ENCODE assay signal across 13 cellular contexts in the genomic region with DNA sequence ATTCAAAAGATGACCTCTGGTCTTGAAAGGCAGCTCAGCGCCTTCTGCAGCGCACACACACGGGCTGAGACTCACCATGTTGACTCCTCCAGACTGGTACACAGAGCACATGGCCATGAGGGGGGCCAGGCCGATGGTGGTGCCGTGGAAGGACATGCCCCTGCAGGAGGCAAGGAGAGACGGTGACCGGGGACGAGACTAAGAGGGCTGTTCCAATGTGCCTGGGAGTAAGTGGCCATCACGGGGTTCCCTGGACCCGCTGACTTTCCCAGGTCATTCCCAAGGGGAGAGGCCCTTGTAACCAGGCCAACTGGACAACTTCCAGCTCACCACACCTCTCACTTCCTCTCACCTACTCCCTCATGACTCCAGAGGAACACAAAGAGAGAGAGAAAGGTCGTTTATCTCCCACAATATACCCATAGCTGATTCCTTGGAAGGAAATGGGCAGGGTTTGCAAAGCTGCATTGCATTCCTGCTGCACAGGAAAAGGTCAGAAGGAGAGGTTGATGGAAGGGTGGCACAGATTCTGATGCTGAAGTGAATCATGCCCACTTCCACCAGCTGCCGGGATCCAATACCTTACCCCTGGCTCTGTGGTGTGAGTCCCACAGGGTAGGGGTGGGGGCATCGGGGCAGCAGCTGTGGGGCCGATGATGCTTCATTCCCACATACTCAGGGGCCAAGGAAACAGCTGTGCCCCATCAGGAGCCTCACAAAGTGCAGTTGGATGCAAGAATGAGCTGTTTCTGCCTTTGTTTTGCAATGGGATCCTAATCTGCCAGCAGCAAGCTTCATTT. TPM values are rescaled to one million over a fixed set of nuclear protein-coding genes. Genes with fewer than 3 reads are reported as not detected.
DNase-seq lines count a peak whose midpoint lies in the region; ATAC-seq, FAIRE-seq and TF ChIP-seq lines count a peak whose summit lies in the region.
"Had no signal": no experiment of that assay in that cellular context is flagged by ENCODE, and none has a peak within 500 bp of the region (broad histone marks: within the 10 kb centered on the region; RNA-seq: fewer than 3 reads in every experiment).

No MANE protein-coding gene starts in this region.

- H3K36me3 Mint-ChIP-seq in activated T-cell treated with anti-CD3 and anti-CD28 coated beads, Interleukin-2, amount 50 U/mL, for 72 hours (ENCODE audit: insufficient read depth in 2 of 2), result peaks cover 1 to 8% of the 10 kb centered on the region in 2 donors
- H3K36me3 Mint-ChIP-seq in activated T-cell treated with anti-CD3 and anti-CD28 coated beads, Interleukin-2, amount 50 U/mL, for 24 hours (ENCODE audit: low read depth), result peaks cover 77% of the 10 kb centered on the region
- H3K36me3 Mint-ChIP-seq in astrocyte (ENCODE audit: low read depth, unreplicated experiment), result peaks cover 35% of the 10 kb centered on the region

- peak overlapping the region; percentile 41 for H3K27ac Mint-ChIP-seq in activated T-cell treated with anti-CD3 and anti-CD28 coated beads, Interleukin-2, amount 50 U/mL, for 72 hours
- H3K27ac Mint-ChIP-seq in activated T-cell treated with anti-CD3 and anti-CD28 coated beads, Interleukin-2, amount 50 U/mL, for 24 hours, result no peak overlapping the region
- H3K27ac Mint-ChIP-seq in astrocyte (ENCODE audit: unreplicated experiment), result peak overlapping the region; percentile 15

- H3K4me3 Mint-ChIP-seq in activated T-cell treated with anti-CD3 and anti-CD28 coated beads, Interleukin-2, amount 50 U/mL, for 72 hours, result no peak overlapping the region
- no peak overlapping the region for H3K4me3 Mint-ChIP-seq in activated T-cell treated with anti-CD3 and anti-CD28 coated beads, Interleukin-2, amount 50 U/mL, for 24 hours
- H3K4me3 Mint-ChIP-seq in astrocyte (ENCODE audit: unreplicated experiment), result no peak overlapping the region

- ATAC-seq in activated T-cell treated with anti-CD3 and anti-CD28 coated beads, Interleukin-2, amount 50 U/mL, for 72 hours (replicated peaks in 1 of 2), result no peak
- ATAC-seq in HG03457 (IDR thresholded peaks at IDR 0.05; ENCODE audit: unreplicated experiment), result no peak
- ATAC-seq: psoas muscle had no signal

- TF ChIP-seq CTCF in astrocyte (IDR thresholded peaks at IDR 0.05; ENCODE audit: insufficient read depth, low read depth, low read length), result no peak
- TF ChIP-seq CTCF in transverse colon (IDR thresholded peaks at IDR 0.05), result no peak
- no peak for TF ChIP-seq CTCF in GM20000 (IDR thresholded peaks at IDR 0.05; ENCODE audit: extremely low read depth, missing control alignments)

- peaks cover 15% of the 10 kb centered on the region for H3K4me1 Mint-ChIP-seq in activated T-cell treated with anti-CD3 and anti-CD28 coated beads, Interleukin-2, amount 50 U/mL, for 72 hours (ENCODE audit: low read depth)
- H3K4me1 Mint-ChIP-seq in activated T-cell treated with anti-CD3 and anti-CD28 coated beads, Interleukin-2, amount 50 U/mL, for 24 hours (ENCODE audit: low read depth), result peaks cover 24% of the 10 kb centered on the region
- peaks cover 39% of the 10 kb centered on the region for H3K4me1 Mint-ChIP-seq in astrocyte (ENCODE audit: low read depth, unreplicated experiment)

- peak overlapping the region; percentile 16 for H3K27ac ChIP-seq in astrocyte (ENCODE audit: low read depth, low read length)
- H3K27ac ChIP-seq in transverse colon, result peak overlapping the region; percentile 11 to 50 (median 28)
- H3K27ac ChIP-seq: psoas muscle, SJSA1 had no signal

- TF ChIP-seq POLR2A in transverse colon (IDR thresholded peaks at IDR 0.05), result no peak

- H3K79me2 ChIP-seq in astrocyte (ENCODE audit: insufficient read depth, low read length), result peaks cover 69% of the 10 kb centered on the region

- 68 to 89% methylated on average over 3 to 14 of the region's 14 CpGs for WGBS in transverse colon (ENCODE audit: low coverage in 1 of 2), 2 donors

- no peak overlapping the region for H3K4me2 ChIP-seq in astrocyte (ENCODE audit: low read length)

- no peak overlapping the region for H3K4me3 ChIP-seq in astrocyte (ENCODE audit: insufficient read depth, low read depth, low read length)
- no peak overlapping the region for H3K4me3 ChIP-seq in transverse colon
- no peak overlapping the region for H3K4me3 ChIP-seq in H7 (ENCODE audit: insufficient read depth, low read depth, low read length)
- H3K4me3 ChIP-seq: psoas muscle, SJSA1 had no signal

- intact Hi-C loops in transverse colon (cut with DNase I; ENCODE audit: low total_unique reads), result no loop called here

- H3K27me3 ChIP-seq in astrocyte (ENCODE audit: insufficient read depth, low read length), result no peaks in the 10 kb centered on the region
- H3K27me3 ChIP-seq in transverse colon, result no peaks in the 10 kb centered on the region
- H3K27me3 ChIP-seq in H7 (ENCODE audit: control insufficient read depth, insufficient read depth, low read length), result no peaks in the 10 kb centered on the region
- H3K27me3 ChIP-seq: SJSA1 had no signal

- no peaks in the 10 kb centered on the region for H3K9me3 Mint-ChIP-seq in activated T-cell treated with anti-CD3 and anti-CD28 coated beads, Interleukin-2, amount 50 U/mL, for 72 hours
- no peaks in the 10 kb centered on the region for H3K9me3 Mint-ChIP-seq in activated T-cell treated with anti-CD3 and anti-CD28 coated beads, Interleukin-2, amount 50 U/mL, for 24 hours
- H3K9me3 Mint-ChIP-seq in astrocyte (ENCODE audit: unreplicated experiment), result no peaks in the 10 kb centered on the region

- peaks cover 31% of the 10 kb centered on the region for H4K20me1 ChIP-seq in astrocyte (ENCODE audit: insufficient read depth, low read length)

- no peak overlapping the region for H2AFZ ChIP-seq in astrocyte (ENCODE audit: low read depth, low read length)

- peaks cover 22% of the 10 kb centered on the region for H3K4me1 ChIP-seq in astrocyte (ENCODE audit: insufficient read depth, low read length)
- peaks cover 5 to 29% (median 29%) of the 10 kb centered on the region in 4 donors for H3K4me1 ChIP-seq in transverse colon

- no peak for TF ChIP-seq EP300 in transverse colon (IDR thresholded peaks at IDR 0.05; ENCODE audit: low read depth)

- peak overlapping the region; percentile 27 for H3K9ac ChIP-seq in astrocyte (ENCODE audit: low read length)

- in situ Hi-C loops in transverse colon (cut with MboI; ENCODE audit: low pct_ligation_motif_present in 1 of 4, low pct_unique_long_range_greater_than_20kb in 1 of 4, low sequenced_read_pairs in 3 of 4), result no loop called here

- H3K27me3 Mint-ChIP-seq in activated T-cell treated with anti-CD3 and anti-CD28 coated beads, Interleukin-2, amount 50 U/mL, for 72 hours (ENCODE audit: low read depth), result no peaks in the 10 kb centered on the region
- H3K27me3 Mint-ChIP-seq in activated T-cell treated with anti-CD3 and anti-CD28 coated beads, Interleukin-2, amount 50 U/mL, for 24 hours, result no peaks in the 10 kb centered on the region
- H3K27me3 Mint-ChIP-seq in astrocyte (ENCODE audit: low read depth, unreplicated experiment), result no peaks in the 10 kb centered on the region

- DNase-seq in activated T-cell treated with anti-CD3 and anti-CD28 coated beads, Interleukin-2, amount 50 U/mL, for 72 hours, result no peak
- no peak for DNase-seq in activated T-cell treated with anti-CD3 and anti-CD28 coated beads, Interleukin-2, amount 50 U/mL, for 24 hours
- no peak for DNase-seq in astrocyte (ENCODE audit: low read depth)
- DNase-seq in iris pigment epithelial cell (ENCODE audit: low read depth), result peak; percentile 9
- DNase-seq in transverse colon, result peak; percentile 77
- no peak for DNase-seq in H7
- DNase-seq in GM20000 (ENCODE audit: low spot score), result no peak
- DNase-seq: activated naive CD4-positive, alpha-beta T cell; cortex of kidney; mesendoderm; psoas muscle had no signal

- no peak for FAIRE-seq in astrocyte (lab: Jason Lieb, UNC)

- H3K36me3 ChIP-seq in astrocyte (ENCODE audit: insufficient read depth, low read length), result peaks cover 81% of the 10 kb centered on the region
- no peaks in the 10 kb centered on the region for H3K36me3 ChIP-seq in transverse colon
- peaks cover 1% of the 10 kb centered on the region; the same call in 1 of the 2 replicates for H3K36me3 ChIP-seq in H7 (replicated peaks; ENCODE audit: control insufficient read depth, insufficient read depth, low read length)

- no peaks in the 10 kb centered on the region for H3K9me3 ChIP-seq in astrocyte (ENCODE audit: insufficient read depth, low read depth, low read length)
- no peaks in the 10 kb centered on the region for H3K9me3 ChIP-seq in transverse colon
- H3K9me3 ChIP-seq: psoas muscle, SJSA1 had no signal

RNA-seq across cellular contexts. Expression of gene NIPAL4, which starts 47.2 kb away (rescaled TPM):
- total RNA-seq in activated T-cell treated with anti-CD3 and anti-CD28 coated beads, Interleukin-2, amount 50 U/mL, for 72 hours, result 1 to 10 TPM; 3.1 to 5.9 TPM
- total RNA-seq in astrocyte (7.1 and 10.8 TPM in 2 replicates), transverse colon (under 1 TPM in 2 of 4 donors, not detected in 2; 0.48 to 0.82 TPM)
- not detected in 2 replicates for total RNA-seq in H7 (2014; rRNA removed; shearing (Covaris generic))

Comparison
In these comparisons a context has a peak if more than half of its experiments do, and no peak if none do; other contexts are left out.
1. DNase-seq: peak in iris pigment epithelial cell (single experiment) and transverse colon (single experiment); none in activated T-cell treated with anti-CD3 and anti-CD28 coated beads, Interleukin-2, amount 50 U/mL, for 72 hours (0 of 2), activated T-cell treated with anti-CD3 and anti-CD28 coated beads, Interleukin-2, amount 50 U/mL, for 24 hours (single experiment), astrocyte (single experiment), H7 (single experiment) and GM20000 (single experiment).